1 cellular context compared by ENCODE assay signal in the genomic region with DNA sequence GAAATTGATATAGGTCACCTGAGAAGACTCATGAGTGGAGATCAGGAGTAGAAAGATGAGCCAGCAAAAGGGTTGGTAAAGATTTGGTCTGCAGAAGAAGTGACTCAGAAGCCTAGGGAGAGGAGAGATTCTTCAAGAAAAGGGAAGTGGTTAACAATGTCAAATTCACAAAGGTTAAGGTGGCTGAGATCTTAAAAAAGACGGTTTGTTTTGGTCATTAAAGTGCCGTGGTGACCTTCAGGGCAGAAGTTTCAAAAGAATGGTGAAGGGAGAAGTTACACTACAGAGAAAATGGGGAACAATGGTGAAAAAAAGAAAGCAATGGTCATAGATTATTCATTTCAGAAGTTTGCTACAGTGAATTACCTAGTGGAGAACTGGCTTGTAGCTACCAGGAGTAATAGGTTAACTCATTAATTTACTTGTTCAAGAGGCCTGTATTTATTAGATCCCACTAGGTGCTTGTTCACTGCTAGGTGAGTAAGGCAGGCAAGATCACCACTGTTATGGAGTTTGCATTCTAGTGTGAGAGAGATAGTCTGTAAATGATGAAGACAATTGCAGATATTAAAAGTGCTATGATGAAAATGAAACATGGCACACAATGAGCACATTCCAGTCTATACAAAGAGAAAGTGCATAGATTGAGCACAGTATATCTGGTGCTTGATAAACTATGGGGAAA.
TF ChIP-seq lines count a peak whose summit lies in the region.

No MANE protein-coding gene starts in this region.

TF ChIP-seq in GM12878, 131 proteins besides CTCF, POLR2A, EP300 and RAD21 (continued from another document and continues in another):
- TF ChIP-seq ZBTB40 (IDR thresholded peaks at IDR 0.05; ENCODE audit: borderline replicate concordance) (no peak; the same call in 1 of the 2 replicates), RCOR1 (conservative IDR thresholded peaks at IDR 0.05; ENCODE audit: low read depth, low read length) (0 out of 2 replicates have a peak, but pooled peaks have one; percentile 49), NR2C2 (IDR thresholded peaks at IDR 0.05; ENCODE audit: borderline replicate concordance, control insufficient read depth, insufficient read length, low read depth) (no peak), SIX5 (IDR thresholded peaks at IDR 0.05; ENCODE audit: low read depth, low read length, severe bottlenecking) (no peak), ZNF24 (IDR thresholded peaks at IDR 0.05) (peak; percentile 93), MAX (IDR thresholded peaks at IDR 0.05; ENCODE audit: low read depth, low read length) (no peak), IRF4 (IDR thresholded peaks at IDR 0.05; ENCODE audit: low read depth, low read length) (peak; percentile 96), DPF2 (IDR thresholded peaks at IDR 0.05) (peak; percentile 97), SP1 (IDR thresholded peaks at IDR 0.05; ENCODE audit: low read depth, low read length) (no peak), ZNF384 (IDR thresholded peaks at IDR 0.05; ENCODE audit: borderline replicate concordance, low read depth, low read length) (peak; percentile 38; the same call in 1 of the 2 replicates), CBX3 (IDR thresholded peaks at IDR 0.05; ENCODE audit: borderline replicate concordance, low read depth) (no peak), ATF7 (IDR thresholded peaks at IDR 0.05; ENCODE audit: low read depth) (peak; percentile 93), YY1 (IDR thresholded peaks at IDR 0.05; ENCODE audit: low read depth, low read length) (0 out of 2 replicates have a peak, but pooled peaks have one; percentile 40), HDAC6 (IDR thresholded peaks at IDR 0.05; ENCODE audit: unreplicated experiment) (no peak), ZNF207 (IDR thresholded peaks at IDR 0.05; ENCODE audit: borderline replicate concordance) (no peak), NR2C1 (IDR thresholded peaks at IDR 0.05) (peak; percentile 57; the same call in 1 of the 2 replicates), HDAC2 (IDR thresholded peaks at IDR 0.05) (no peak), STAT3 (IDR thresholded peaks at IDR 0.05; ENCODE audit: low read depth, low read length) (no peak), TCF7 (IDR thresholded peaks at IDR 0.05; ENCODE audit: borderline replicate concordance) (peak; percentile 78), SMC3 (IDR thresholded peaks at IDR 0.05; ENCODE audit: borderline replicate concordance, low read length) (no peak), ZZZ3 (IDR thresholded peaks at IDR 0.05; ENCODE audit: control insufficient read depth, insufficient read length, low read depth) (no peak), PAX8 (IDR thresholded peaks at IDR 0.05) (no peak), JUND (IDR thresholded peaks at IDR 0.05; ENCODE audit: low read depth, low read length) (peak; percentile 85), TCF3 (IDR thresholded peaks at IDR 0.05; ENCODE audit: borderline replicate concordance, insufficient read depth, low read depth, low read length) (no peak), NR2F1 (conservative IDR thresholded peaks at IDR 0.05) (peak; percentile 100), BCL3 (IDR thresholded peaks at IDR 0.05; ENCODE audit: borderline replicate concordance, insufficient read depth, low read depth, low read length, poor library complexity, severe bottlenecking) (peak; percentile 79), SREBF1 (IDR thresholded peaks at IDR 0.05; ENCODE audit: low read length) (no peak), IKZF2 (IDR thresholded peaks at IDR 0.05) (peak; percentile 99), GATAD2B (conservative IDR thresholded peaks at IDR 0.05; ENCODE audit: low read depth) (peak; percentile 90), MTA2 (IDR thresholded peaks at IDR 0.05; ENCODE audit: low read depth) (peak; percentile 99), ESRRA (IDR thresholded peaks at IDR 0.05; ENCODE audit: low read length) (peak; percentile 96), ATF3 (IDR thresholded peaks at IDR 0.05; ENCODE audit: borderline replicate concordance, extremely low read depth, low read depth, low read length) (no peak), POU2F2 (IDR thresholded peaks at IDR 0.05; ENCODE audit: borderline replicate concordance, low read depth, low read length) (peak; percentile 52; the same call in 2 of the 3 replicates)
- TF ChIP-seq, protein P1, sequence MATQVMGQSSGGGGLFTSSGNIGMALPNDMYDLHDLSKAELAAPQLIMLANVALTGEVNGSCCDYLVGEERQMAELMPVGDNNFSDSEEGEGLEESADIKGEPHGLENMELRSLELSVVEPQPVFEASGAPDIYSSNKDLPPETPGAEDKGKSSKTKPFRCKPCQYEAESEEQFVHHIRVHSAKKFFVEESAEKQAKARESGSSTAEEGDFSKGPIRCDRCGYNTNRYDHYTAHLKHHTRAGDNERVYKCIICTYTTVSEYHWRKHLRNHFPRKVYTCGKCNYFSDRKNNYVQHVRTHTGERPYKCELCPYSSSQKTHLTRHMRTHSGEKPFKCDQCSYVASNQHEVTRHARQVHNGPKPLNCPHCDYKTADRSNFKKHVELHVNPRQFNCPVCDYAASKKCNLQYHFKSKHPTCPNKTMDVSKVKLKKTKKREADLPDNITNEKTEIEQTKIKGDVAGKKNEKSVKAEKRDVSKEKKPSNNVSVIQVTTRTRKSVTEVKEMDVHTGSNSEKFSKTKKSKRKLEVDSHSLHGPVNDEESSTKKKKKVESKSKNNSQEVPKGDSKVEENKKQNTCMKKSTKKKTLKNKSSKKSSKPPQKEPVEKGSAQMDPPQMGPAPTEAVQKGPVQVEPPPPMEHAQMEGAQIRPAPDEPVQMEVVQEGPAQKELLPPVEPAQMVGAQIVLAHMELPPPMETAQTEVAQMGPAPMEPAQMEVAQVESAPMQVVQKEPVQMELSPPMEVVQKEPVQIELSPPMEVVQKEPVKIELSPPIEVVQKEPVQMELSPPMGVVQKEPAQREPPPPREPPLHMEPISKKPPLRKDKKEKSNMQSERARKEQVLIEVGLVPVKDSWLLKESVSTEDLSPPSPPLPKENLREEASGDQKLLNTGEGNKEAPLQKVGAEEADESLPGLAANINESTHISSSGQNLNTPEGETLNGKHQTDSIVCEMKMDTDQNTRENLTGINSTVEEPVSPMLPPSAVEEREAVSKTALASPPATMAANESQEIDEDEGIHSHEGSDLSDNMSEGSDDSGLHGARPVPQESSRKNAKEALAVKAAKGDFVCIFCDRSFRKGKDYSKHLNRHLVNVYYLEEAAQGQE (IDR thresholded peaks at IDR 0.05; ENCODE audit: low read depth, low read length) = no peak
- TF ChIP-seq, protein P2, sequence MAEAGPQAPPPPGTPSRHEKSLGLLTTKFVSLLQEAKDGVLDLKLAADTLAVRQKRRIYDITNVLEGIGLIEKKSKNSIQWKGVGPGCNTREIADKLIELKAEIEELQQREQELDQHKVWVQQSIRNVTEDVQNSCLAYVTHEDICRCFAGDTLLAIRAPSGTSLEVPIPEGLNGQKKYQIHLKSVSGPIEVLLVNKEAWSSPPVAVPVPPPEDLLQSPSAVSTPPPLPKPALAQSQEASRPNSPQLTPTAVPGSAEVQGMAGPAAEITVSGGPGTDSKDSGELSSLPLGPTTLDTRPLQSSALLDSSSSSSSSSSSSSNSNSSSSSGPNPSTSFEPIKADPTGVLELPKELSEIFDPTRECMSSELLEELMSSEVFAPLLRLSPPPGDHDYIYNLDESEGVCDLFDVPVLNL (IDR thresholded peaks at IDR 0.05; ENCODE audit: low read depth, low read length) = no peak
- TF ChIP-seq, protein P3, sequence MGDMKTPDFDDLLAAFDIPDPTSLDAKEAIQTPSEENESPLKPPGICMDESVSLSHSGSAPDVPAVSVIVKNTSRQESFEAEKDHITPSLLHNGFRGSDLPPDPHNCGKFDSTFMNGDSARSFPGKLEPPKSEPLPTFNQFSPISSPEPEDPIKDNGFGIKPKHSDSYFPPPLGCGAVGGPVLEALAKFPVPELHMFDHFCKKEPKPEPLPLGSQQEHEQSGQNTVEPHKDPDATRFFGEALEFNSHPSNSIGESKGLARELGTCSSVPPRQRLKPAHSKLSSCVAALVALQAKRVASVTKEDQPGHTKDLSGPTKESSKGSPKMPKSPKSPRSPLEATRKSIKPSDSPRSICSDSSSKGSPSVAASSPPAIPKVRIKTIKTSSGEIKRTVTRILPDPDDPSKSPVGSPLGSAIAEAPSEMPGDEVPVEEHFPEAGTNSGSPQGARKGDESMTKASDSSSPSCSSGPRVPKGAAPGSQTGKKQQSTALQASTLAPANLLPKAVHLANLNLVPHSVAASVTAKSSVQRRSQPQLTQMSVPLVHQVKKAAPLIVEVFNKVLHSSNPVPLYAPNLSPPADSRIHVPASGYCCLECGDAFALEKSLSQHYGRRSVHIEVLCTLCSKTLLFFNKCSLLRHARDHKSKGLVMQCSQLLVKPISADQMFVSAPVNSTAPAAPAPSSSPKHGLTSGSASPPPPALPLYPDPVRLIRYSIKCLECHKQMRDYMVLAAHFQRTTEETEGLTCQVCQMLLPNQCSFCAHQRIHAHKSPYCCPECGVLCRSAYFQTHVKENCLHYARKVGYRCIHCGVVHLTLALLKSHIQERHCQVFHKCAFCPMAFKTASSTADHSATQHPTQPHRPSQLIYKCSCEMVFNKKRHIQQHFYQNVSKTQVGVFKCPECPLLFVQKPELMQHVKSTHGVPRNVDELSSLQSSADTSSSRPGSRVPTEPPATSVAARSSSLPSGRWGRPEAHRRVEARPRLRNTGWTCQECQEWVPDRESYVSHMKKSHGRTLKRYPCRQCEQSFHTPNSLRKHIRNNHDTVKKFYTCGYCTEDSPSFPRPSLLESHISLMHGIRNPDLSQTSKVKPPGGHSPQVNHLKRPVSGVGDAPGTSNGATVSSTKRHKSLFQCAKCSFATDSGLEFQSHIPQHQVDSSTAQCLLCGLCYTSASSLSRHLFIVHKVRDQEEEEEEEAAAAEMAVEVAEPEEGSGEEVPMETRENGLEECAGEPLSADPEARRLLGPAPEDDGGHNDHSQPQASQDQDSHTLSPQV (IDR thresholded peaks at IDR 0.05) = peak; percentile 52; the same call in 1 of the 2 replicates
- TF ChIP-seq, protein P4, sequence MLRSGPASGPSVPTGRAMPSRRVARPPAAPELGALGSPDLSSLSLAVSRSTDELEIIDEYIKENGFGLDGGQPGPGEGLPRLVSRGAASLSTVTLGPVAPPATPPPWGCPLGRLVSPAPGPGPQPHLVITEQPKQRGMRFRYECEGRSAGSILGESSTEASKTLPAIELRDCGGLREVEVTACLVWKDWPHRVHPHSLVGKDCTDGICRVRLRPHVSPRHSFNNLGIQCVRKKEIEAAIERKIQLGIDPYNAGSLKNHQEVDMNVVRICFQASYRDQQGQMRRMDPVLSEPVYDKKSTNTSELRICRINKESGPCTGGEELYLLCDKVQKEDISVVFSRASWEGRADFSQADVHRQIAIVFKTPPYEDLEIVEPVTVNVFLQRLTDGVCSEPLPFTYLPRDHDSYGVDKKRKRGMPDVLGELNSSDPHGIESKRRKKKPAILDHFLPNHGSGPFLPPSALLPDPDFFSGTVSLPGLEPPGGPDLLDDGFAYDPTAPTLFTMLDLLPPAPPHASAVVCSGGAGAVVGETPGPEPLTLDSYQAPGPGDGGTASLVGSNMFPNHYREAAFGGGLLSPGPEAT (IDR thresholded peaks at IDR 0.05; ENCODE audit: low read depth) = peak; percentile 97
- TF ChIP-seq, protein P5, sequence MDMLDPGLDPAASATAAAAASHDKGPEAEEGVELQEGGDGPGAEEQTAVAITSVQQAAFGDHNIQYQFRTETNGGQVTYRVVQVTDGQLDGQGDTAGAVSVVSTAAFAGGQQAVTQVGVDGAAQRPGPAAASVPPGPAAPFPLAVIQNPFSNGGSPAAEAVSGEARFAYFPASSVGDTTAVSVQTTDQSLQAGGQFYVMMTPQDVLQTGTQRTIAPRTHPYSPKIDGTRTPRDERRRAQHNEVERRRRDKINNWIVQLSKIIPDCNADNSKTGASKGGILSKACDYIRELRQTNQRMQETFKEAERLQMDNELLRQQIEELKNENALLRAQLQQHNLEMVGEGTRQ (IDR thresholded peaks at IDR 0.05; ENCODE audit: borderline replicate concordance, low read depth, low read length) = no peak
